ENCODE assay signal across 8 cellular contexts in genomic region chr6:43769526-43770416, GRCh38. TPM values are rescaled to one million over a fixed set of nuclear protein-coding genes. Genes with fewer than 3 reads are reported as not detected.
DNase-seq lines count a peak whose midpoint lies in the region; ATAC-seq, FAIRE-seq and TF ChIP-seq lines count a peak whose summit lies in the region.

Gene VEGFA, plus strand, starts transcription at chr6:43770211.

- CTCF ChIA-PET in AG04449 (lab: Yijun Ruan, JAX), result interaction anchor here (0.7 to 4.5 kb wide), 87 partner anchors 8 to 325 kb away, joined by 3 to 283 read pairs (median 5); partner anchors contain the start of genes GTPBP2 and MRPS18A
- CTCF ChIA-PET in WTC11 (lab: Charles Lee), result interaction anchor here (0.5 to 4.7 kb wide), 57 partner anchors 10 to 498 kb away, joined by 3 to 77 read pairs (median 4); partner anchors contain the start of genes GTPBP2 and RSPH9

- H3K9me3 Mint-ChIP-seq in WTC11, result no peaks in the 10 kb centered on the region

- no peaks in the 10 kb centered on the region for H3K27me3 ChIP-seq in bronchial epithelial cell (ENCODE audit: control insufficient read depth, insufficient read depth, low read length)

- DNase-seq in AG04449 (ENCODE audit: low read depth, low spot score), result peak; percentile 77
- peak; percentile 88 for DNase-seq in NCI-H2227 (lab: John Stamatoyannopoulos, UW; ENCODE audit: unreplicated experiment)
- peak; percentile 94 for DNase-seq in WTC11 (ENCODE audit: low spot score)
- DNase-seq in bronchial epithelial cell (ENCODE audit: low read depth), result peak; percentile 72
- DNase-seq in inferior parietal cortex (ENCODE audit: extremely low spot score), result peak; percentile 90
- peak; percentile 92 for DNase-seq in stimulated activated CD4-positive, alpha-beta T cell treated with anti-CD3 and anti-CD28 coated beads, Interleukin-12 subunit alpha, Interleukin-12 subunit beta, amount 100 ng/mL, for 4 hours

- H3K36me3 ChIP-seq in bronchial epithelial cell (ENCODE audit: control insufficient read depth, insufficient read depth, low read length), result peaks cover 18% of the 10 kb centered on the region

- peak within 1 kb of the TSS; percentile 98 for H3K4me3 Mint-ChIP-seq in WTC11

- H3K27ac Mint-ChIP-seq in WTC11, result peak within 1 kb of the TSS; percentile 85

- POLR2A ChIA-PET in AG04449 (lab: Yijun Ruan, JAX), result interaction anchor here (0.6 to 3.6 kb wide), 49 partner anchors 8 to 343 kb away, joined by 3 to 26 read pairs (median 4); partner anchors contain the start of genes ABCC10, GTPBP2, MRPS18A and POLR1C
- POLR2A ChIA-PET in WTC11 (lab: Charles Lee), result interaction anchor here (0.5 to 2.9 kb wide), 26 partner anchors 8 to 468 kb away, joined by 3 to 18 read pairs (median 4); partner anchors contain the start of genes GTPBP2 and MAD2L1BP

- no peaks in the 10 kb centered on the region for H3K36me3 Mint-ChIP-seq in WTC11

- H3K27me3 Mint-ChIP-seq in WTC11 (ENCODE audit: low read depth), result peaks cover 11% of the 10 kb centered on the region

- peaks cover 48% of the 10 kb centered on the region for H3K4me1 Mint-ChIP-seq in WTC11

- peak; percentile 57 for ATAC-seq in GM18868 (IDR thresholded peaks at IDR 0.05; ENCODE audit: unreplicated experiment)
- ATAC-seq in HG03135 (IDR thresholded peaks at IDR 0.05; ENCODE audit: unreplicated experiment), result peak; percentile 47
- peak; percentile 49 for ATAC-seq in WTC11

- TF ChIP-seq CTCF in AG04449 (IDR thresholded peaks at IDR 0.05; ENCODE audit: insufficient read depth, low read length, missing control alignments) (peak; percentile 99), WTC11 (IDR thresholded peaks at IDR 0.05) (peak; percentile 94), bronchial epithelial cell (IDR thresholded peaks at IDR 0.05; ENCODE audit: insufficient read depth, low read length, severe bottlenecking) (peak; percentile 98)

- no peak for FAIRE-seq in bronchial epithelial cell (lab: Jason Lieb, UNC)

- peak within 1 kb of the TSS; percentile 98 for H3K4me3 ChIP-seq in AG04449 (ENCODE audit: low read depth, low read length)
- peak within 1 kb of the TSS; percentile 94 for H3K4me3 ChIP-seq in bronchial epithelial cell (ENCODE audit: low read depth, low read length)

TF ChIP-seq in WTC11, 78 proteins besides CTCF, POLR2A, EP300 and RAD21 (continues in another document):
- TF ChIP-seq ZNF232 (CRISPR knock-in tag; IDR thresholded peaks at IDR 0.05) (peak; percentile 61; the same call in 1 of the 2 replicates), GTF2I (CRISPR knock-in tag; conservative IDR thresholded peaks at IDR 0.05) (no peak), SOX15 (CRISPR knock-in tag; IDR thresholded peaks at IDR 0.05) (no peak), CREM (CRISPR knock-in tag; IDR thresholded peaks at IDR 0.05) (no peak), PRDM15 (CRISPR knock-in tag; IDR thresholded peaks at IDR 0.05) (no peak), ZNF671 (CRISPR knock-in tag; IDR thresholded peaks at IDR 0.05) (no peak), NFE2L1 (CRISPR knock-in tag; IDR thresholded peaks at IDR 0.05) (no peak), CBFB (CRISPR knock-in tag; IDR thresholded peaks at IDR 0.05; ENCODE audit: low read depth) (no peak), ATF6 (CRISPR knock-in tag; IDR thresholded peaks at IDR 0.05) (no peak), JUN (CRISPR knock-in tag; IDR thresholded peaks at IDR 0.05) (no peak), ZNF219 (CRISPR knock-in tag; IDR thresholded peaks at IDR 0.05; ENCODE audit: borderline replicate concordance) (no peak), EMX1 (CRISPR knock-in tag; IDR thresholded peaks at IDR 0.05) (no peak), AR (CRISPR knock-in tag; IDR thresholded peaks at IDR 0.05) (no peak), ZBTB21 (CRISPR knock-in tag; IDR thresholded peaks at IDR 0.05; ENCODE audit: borderline replicate concordance) (no peak)
- TF ChIP-seq, protein P1, sequence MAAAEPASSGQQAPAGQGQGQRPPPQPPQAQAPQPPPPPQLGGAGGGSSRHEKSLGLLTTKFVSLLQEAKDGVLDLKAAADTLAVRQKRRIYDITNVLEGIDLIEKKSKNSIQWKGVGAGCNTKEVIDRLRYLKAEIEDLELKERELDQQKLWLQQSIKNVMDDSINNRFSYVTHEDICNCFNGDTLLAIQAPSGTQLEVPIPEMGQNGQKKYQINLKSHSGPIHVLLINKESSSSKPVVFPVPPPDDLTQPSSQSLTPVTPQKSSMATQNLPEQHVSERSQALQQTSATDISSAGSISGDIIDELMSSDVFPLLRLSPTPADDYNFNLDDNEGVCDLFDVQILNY (CRISPR knock-in tag; IDR thresholded peaks at IDR 0.05), result no peak

RNA-seq across cellular contexts. Expression of gene VEGFA, which starts in this region (rescaled TPM):
- total RNA-seq in WTC11 (2021), result 41.9 to 44.4 TPM (median 43.8 TPM) in 3 replicates
- total RNA-seq in bronchial epithelial cell, result 391 and 496 TPM in 2 replicates

Comparison
In these comparisons a context has a peak if more than half of its experiments do, and no peak if none do; other contexts are left out.
1. Peak in every context shown above with its lines: DNase-seq, ATAC-seq and H3K4me3 ChIP-seq.